Comparison of ENCODE assay signal across 1 cellular context in the genomic region with DNA sequence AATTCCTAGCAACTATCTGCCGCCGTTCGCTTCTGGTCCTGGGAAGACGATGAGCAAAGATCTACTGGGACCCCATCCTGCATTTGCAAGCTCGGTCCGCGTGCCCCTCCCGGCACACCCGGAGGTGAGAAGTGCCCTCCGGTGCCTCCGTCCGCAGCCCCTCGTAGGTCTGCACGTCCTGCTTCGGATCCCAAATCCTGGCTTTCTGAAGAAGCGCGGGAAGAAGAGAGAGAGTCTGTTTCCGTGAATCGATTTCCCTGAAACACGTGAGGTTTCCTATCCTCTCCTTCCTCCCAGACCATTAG.
A peak's percentile ranks its signal among the peaks of the same experiment; 100 is the strongest.
TF ChIP-seq lines count a peak whose summit lies in the region.

No MANE protein-coding gene starts in this region.

TF ChIP-seq in H1, 55 proteins besides CTCF, POLR2A, EP300 and RAD21 (continued from another document):
- TF ChIP-seq, protein P1, sequence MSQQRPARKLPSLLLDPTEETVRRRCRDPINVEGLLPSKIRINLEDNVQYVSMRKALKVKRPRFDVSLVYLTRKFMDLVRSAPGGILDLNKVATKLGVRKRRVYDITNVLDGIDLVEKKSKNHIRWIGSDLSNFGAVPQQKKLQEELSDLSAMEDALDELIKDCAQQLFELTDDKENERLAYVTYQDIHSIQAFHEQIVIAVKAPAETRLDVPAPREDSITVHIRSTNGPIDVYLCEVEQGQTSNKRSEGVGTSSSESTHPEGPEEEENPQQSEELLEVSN (IDR thresholded peaks at IDR 0.05) = peak; percentile 89
- TF ChIP-seq BCL11A (IDR thresholded peaks at IDR 0.05; ENCODE audit: low read depth in 2 of 2, low read length in 2 of 2) = no peak
- TF ChIP-seq SP4 (IDR thresholded peaks at IDR 0.05; ENCODE audit: low read length) = no peak
